Comparison of ENCODE assay signal across 9 cellular contexts in genomic region chr2:100780203-100781008, GRCh38. TPM values are rescaled to one million over a fixed set of nuclear protein-coding genes. Genes with fewer than 3 reads are reported as not detected.
DNase-seq lines count a peak whose midpoint lies in the region; ATAC-seq and TF ChIP-seq lines count a peak whose summit lies in the region.
"Had no signal": no experiment of that assay in that cellular context is flagged by ENCODE, and none has a peak within 500 bp of the region (broad histone marks: within the 10 kb centered on the region; RNA-seq: fewer than 3 reads in every experiment).

No MANE protein-coding gene starts in this region.

- no peak for TF ChIP-seq CTCF in breast epithelium (IDR thresholded peaks at IDR 0.05)

- peaks cover 5 to 6% of the 10 kb centered on the region in 2 donors for H3K4me1 ChIP-seq in breast epithelium

- intact Hi-C loops in breast epithelium (cut with DNase I; ENCODE audit: low total_unique reads), result no loop called here

- peak overlapping the region; percentile 68 to 74 for H3K27ac ChIP-seq in breast epithelium

- H3K9me3 ChIP-seq in breast epithelium, result no peaks in the 10 kb centered on the region

- H3K27me3 ChIP-seq in breast epithelium, result no peaks in the 10 kb centered on the region

- DNase-seq in A172 (ENCODE audit: low spot score), result peak; percentile 82
- DNase-seq in MV-4-11 (lab: John Stamatoyannopoulos, UW), result peak; percentile 63
- peak in 1 of 2 donors; percentile 79 for DNase-seq in breast epithelium (ENCODE audit: low spot score in 2 of 2)
- DNase-seq in left kidney (ENCODE audit: low read depth, low spot score), result peak; percentile 76
- no peak for DNase-seq in GM19238 (ENCODE audit: insufficient read length, low spot score)
- DNase-seq in NCI-H1092 treated with DMSO at 0.1 percent for 48 hours (lab: John Stamatoyannopoulos, UW), result no peak
- DNase-seq: activated naive CD4-positive, alpha-beta T cell treated with anti-CD3 and anti-CD28 coated beads, Interleukin-2, amount 10 ng/mL, durations not matched to agents 7 days and 5 days had no signal

- H3K36me3 ChIP-seq in breast epithelium, result no peaks in the 10 kb centered on the region

- TF ChIP-seq POLR2A in breast epithelium (IDR thresholded peaks at IDR 0.05), result no peak

- no peak for ATAC-seq in HG03025 (IDR thresholded peaks at IDR 0.05; ENCODE audit: low FRiP score, unreplicated experiment)
- ATAC-seq in GM21737 (IDR thresholded peaks at IDR 0.05; ENCODE audit: unreplicated experiment), result no peak

- no peak overlapping the region for H3K4me3 ChIP-seq in breast epithelium

RNA-seq across cellular contexts. Expression of gene NPAS2, which starts 39.5 kb away (rescaled TPM):
- 3.7 and 5.2 TPM in 2 replicates for total RNA-seq in A172 (2014; rRNA removed; shearing (Covaris generic))
- total RNA-seq in breast epithelium, result 10 to 100 TPM in 2 of 3 donors, 1 to 10 TPM in 1; 6.2 to 42.3 (median 22.5) TPM

Comparison
In these comparisons a context has a peak if more than half of its experiments do, and no peak if none do; other contexts are left out.
1. DNase-seq: peak in A172 (single experiment), MV-4-11 (single experiment) and left kidney (single experiment); none in GM19238 (single experiment) and NCI-H1092 treated with DMSO at 0.1 percent for 48 hours (single experiment).